ENCODE assay signal across 8 cellular contexts in genomic region chr14:72893636-72894322, GRCh38. TPM values are rescaled to one million over a fixed set of nuclear protein-coding genes. Genes with fewer than 3 reads are reported as not detected.
DNase-seq lines count a peak whose midpoint lies in the region; ATAC-seq, FAIRE-seq and TF ChIP-seq lines count a peak whose summit lies in the region.

TSS of gene DPF3 (minus strand) at chr14:72894101. CDS start at chr14:72894088, 13 bp downstream.

- ATAC-seq in GM23338, result peak; percentile 90
- ATAC-seq in naive B cell (ENCODE audit: low read depth in 2 of 2), result peak; percentile 95 to 96

- H3K36me3 Mint-ChIP-seq in GM23338 (ENCODE audit: low read depth) (no peaks in the 10 kb centered on the region; the same call in 2 of the 3 replicates), naive B cell (no peaks in the 10 kb centered on the region)
- peaks cover 1% of the 10 kb centered on the region for H3K36me3 Mint-ChIP-seq in activated T-helper 1 cell treated with anti-CD3 and anti-CD28 coated beads, Interleukin-12 subunit alpha, Interleukin-12 subunit beta, Interleukin-2, Interleukin-4 antibody, amounts not matched to agents 30 ng/mL and 10 ng/mL and 1 ng/mL, durations not matched to agents 14 hours and 24 hours and 36 hours (ENCODE audit: low read depth)

- H4K20me1 ChIP-seq in GM23338 (replicated peaks; ENCODE audit: insufficient read depth), result no peaks in the 10 kb centered on the region
- H4K20me1 ChIP-seq in Karpas-422 (ENCODE audit: insufficient read depth, low read depth, low read length), result no peaks in the 10 kb centered on the region
- H4K20me1 ChIP-seq in fibroblast of lung (ENCODE audit: control insufficient read depth, extremely low read depth, insufficient read depth, low read length), result no peaks in the 10 kb centered on the region

- H3K79me2 ChIP-seq in GM23338 (replicated peaks; ENCODE audit: insufficient read depth), result no peaks in the 10 kb centered on the region
- no peaks in the 10 kb centered on the region for H3K79me2 ChIP-seq in Karpas-422 (ENCODE audit: low read length)
- peaks cover 48% of the 10 kb centered on the region for H3K79me2 ChIP-seq in fibroblast of lung (ENCODE audit: control insufficient read depth, insufficient read depth, low read length)

- peak within 1 kb of the TSS; percentile 86 for H2AFZ ChIP-seq in GM23338
- H2AFZ ChIP-seq in Karpas-422 (ENCODE audit: low read length), result peak within 1 kb of the TSS; percentile 83
- H2AFZ ChIP-seq in fibroblast of lung (ENCODE audit: low read length), result peak within 1 kb of the TSS; percentile 90

- H3K27ac Mint-ChIP-seq in GM23338 (no peak within 1 kb of the TSS), naive B cell (peak within 1 kb of the TSS; percentile 1 to 95 (median 84))
- peak within 1 kb of the TSS; percentile 86 for H3K27ac Mint-ChIP-seq in activated T-helper 1 cell treated with anti-CD3 and anti-CD28 coated beads, Interleukin-12 subunit alpha, Interleukin-12 subunit beta, Interleukin-2, Interleukin-4 antibody, amounts not matched to agents 30 ng/mL and 10 ng/mL and 1 ng/mL, durations not matched to agents 14 hours and 24 hours and 36 hours

- H3K9me3 ChIP-seq in Karpas-422 (ENCODE audit: low read length), result no peaks in the 10 kb centered on the region
- H3K9me3 ChIP-seq in fibroblast of lung (ENCODE audit: control insufficient read depth, insufficient read depth, low read depth, low read length), result no peaks in the 10 kb centered on the region

- H3K4me2 ChIP-seq in GM23338, result peak within 1 kb of the TSS; percentile 93
- H3K4me2 ChIP-seq in Karpas-422 (ENCODE audit: low read depth, low read length, poor library complexity, severe bottlenecking), result peak within 1 kb of the TSS; percentile 87
- peak within 1 kb of the TSS; percentile 98 for H3K4me2 ChIP-seq in fibroblast of lung (ENCODE audit: extremely low read depth, insufficient read depth, low read length)

- H3K27me3 Mint-ChIP-seq in GM23338 (ENCODE audit: insufficient read depth, low read depth, poor library complexity) (peaks cover 57% of the 10 kb centered on the region), naive B cell (peaks cover 0 to 13% (median 4%) of the 10 kb centered on the region in 3 donors)
- peaks cover 51% of the 10 kb centered on the region for H3K27me3 Mint-ChIP-seq in activated T-helper 1 cell treated with anti-CD3 and anti-CD28 coated beads, Interleukin-12 subunit alpha, Interleukin-12 subunit beta, Interleukin-2, Interleukin-4 antibody, amounts not matched to agents 30 ng/mL and 10 ng/mL and 1 ng/mL, durations not matched to agents 14 hours and 24 hours and 36 hours (ENCODE audit: insufficient read depth)

- H3K9ac ChIP-seq in Karpas-422 (ENCODE audit: low read length) (peak within 1 kb of the TSS; percentile 61), fibroblast of lung (ENCODE audit: insufficient read depth, low read length) (peak within 1 kb of the TSS; percentile 57)

- DNase-seq in DMS53 (lab: John Stamatoyannopoulos, UW) (peak; percentile 65), GM23338 (ENCODE audit: low spot score) (peak; percentile 99), Karpas-422 (peak; percentile 99), RCC 7860 (ENCODE audit: low spot score) (peak; percentile 71), fibroblast of lung (ENCODE audit: low read depth in 2 of 2) (peak; percentile 95 to 97), naive B cell (peak; percentile 94)
- DNase-seq in activated T-helper 1 cell treated with anti-CD3 and anti-CD28 coated beads, Interleukin-12 subunit alpha, Interleukin-12 subunit beta, Interleukin-2, Interleukin-4 antibody, amounts not matched to agents 30 ng/mL and 10 ng/mL and 1 ng/mL, durations not matched to agents 14 hours and 24 hours and 36 hours (ENCODE audit: low spot score), result peak; percentile 93
- peak; percentile 86 to 90 for DNase-seq in stimulated activated CD8-positive, alpha-beta memory T cell treated with anti-CD3 and anti-CD28 coated beads, Interleukin-7, amount 100 ng/mL, for 48 hours (ENCODE audit: extremely low read depth in 1 of 2, low read depth in 1 of 2)

- H3K9me2 ChIP-seq in GM23338 (ENCODE audit: insufficient read depth), result no peaks in the 10 kb centered on the region
- no peaks in the 10 kb centered on the region for H3K9me2 ChIP-seq in Karpas-422 (replicated peaks; ENCODE audit: insufficient read depth, low read length)

- intact Hi-C loops in activated T-helper 1 cell treated with anti-CD3 and anti-CD28 coated beads, Interleukin-12 subunit alpha, Interleukin-12 subunit beta, Interleukin-2, Interleukin-4 antibody, amounts not matched to agents 30 ng/mL and 10 ng/mL and 1 ng/mL, durations not matched to agents 14 hours and 24 hours and 36 hours (cut with micrococcal nuclease), result loop anchor here (1.0 to 5.0 kb wide), 8 partner anchors 9 to 846 kb away; partner anchors contain the start of genes DCAF4 and RBM25

- peak; percentile 31 for FAIRE-seq in RCC 7860 (lab: Jason Lieb, UNC)

- H3F3A ChIP-seq in GM23338 (replicated peaks; ENCODE audit: low read depth), result peaks cover 7% of the 10 kb centered on the region; the same call in 1 of the 2 replicates

- H3K9me3 Mint-ChIP-seq in GM23338 (no peaks in the 10 kb centered on the region), naive B cell (no peaks in the 10 kb centered on the region)
- no peaks in the 10 kb centered on the region for H3K9me3 Mint-ChIP-seq in activated T-helper 1 cell treated with anti-CD3 and anti-CD28 coated beads, Interleukin-12 subunit alpha, Interleukin-12 subunit beta, Interleukin-2, Interleukin-4 antibody, amounts not matched to agents 30 ng/mL and 10 ng/mL and 1 ng/mL, durations not matched to agents 14 hours and 24 hours and 36 hours

- peak within 1 kb of the TSS; percentile 84 for H3K4me3 Mint-ChIP-seq in GM23338
- H3K4me3 Mint-ChIP-seq in activated T-helper 1 cell treated with anti-CD3 and anti-CD28 coated beads, Interleukin-12 subunit alpha, Interleukin-12 subunit beta, Interleukin-2, Interleukin-4 antibody, amounts not matched to agents 30 ng/mL and 10 ng/mL and 1 ng/mL, durations not matched to agents 14 hours and 24 hours and 36 hours, result peak within 1 kb of the TSS; percentile 95
- H3K4me3 Mint-ChIP-seq in naive B cell, result peak within 1 kb of the TSS; percentile 92 to 100 (median 98)

- peaks cover 37% of the 10 kb centered on the region for H3K4me1 Mint-ChIP-seq in GM23338
- peaks cover 29% of the 10 kb centered on the region for H3K4me1 Mint-ChIP-seq in activated T-helper 1 cell treated with anti-CD3 and anti-CD28 coated beads, Interleukin-12 subunit alpha, Interleukin-12 subunit beta, Interleukin-2, Interleukin-4 antibody, amounts not matched to agents 30 ng/mL and 10 ng/mL and 1 ng/mL, durations not matched to agents 14 hours and 24 hours and 36 hours (ENCODE audit: low read depth)
- H3K4me1 Mint-ChIP-seq in naive B cell, result peaks cover 31 to 40% (median 36%) of the 10 kb centered on the region in 3 donors

- no peaks in the 10 kb centered on the region; the same call in 1 of the 2 replicates for H3K36me3 ChIP-seq in GM23338 (ENCODE audit: insufficient read depth)
- no peaks in the 10 kb centered on the region for H3K36me3 ChIP-seq in Karpas-422 (ENCODE audit: insufficient read depth, low read length)
- H3K36me3 ChIP-seq in fibroblast of lung (ENCODE audit: control insufficient read depth, insufficient read depth, low read length), result no peaks in the 10 kb centered on the region

- H3K4me1 ChIP-seq in GM23338 (ENCODE audit: insufficient read depth) (peaks cover 37% of the 10 kb centered on the region), Karpas-422 (ENCODE audit: low read length) (peaks cover 23% of the 10 kb centered on the region), fibroblast of lung (ENCODE audit: control insufficient read depth, extremely low read depth, insufficient read depth, low read length) (peaks cover 13% of the 10 kb centered on the region)

- H3K27ac ChIP-seq in GM23338 (ENCODE audit: low read depth) (no peak within 1 kb of the TSS), Karpas-422 (ENCODE audit: low read length) (no peak within 1 kb of the TSS), fibroblast of lung (ENCODE audit: insufficient read depth, low read length) (peak within 1 kb of the TSS; percentile 48)

- TF ChIP-seq CTCF in GM23338 (conservative IDR thresholded peaks at IDR 0.05; ENCODE audit: low read depth in 2 of 2), result no peak
- TF ChIP-seq CTCF in fibroblast of lung (conservative IDR thresholded peaks at IDR 0.05 in 1 of 2, IDR thresholded peaks at IDR 0.05 in 1 of 2; ENCODE audit: low read depth in 1 of 2, low read length in 2 of 2), result no peak

- H3K27me3 ChIP-seq in GM23338 (ENCODE audit: insufficient read depth) (peaks cover 89% of the 10 kb centered on the region), Karpas-422 (ENCODE audit: low read length) (no peaks in the 10 kb centered on the region), fibroblast of lung (ENCODE audit: control insufficient read depth, insufficient read depth, low read length) (no peaks in the 10 kb centered on the region)

- H3K4me3 ChIP-seq in GM23338 (peak within 1 kb of the TSS; percentile 85), Karpas-422 (ENCODE audit: low read length) (peak within 1 kb of the TSS; percentile 70), fibroblast of lung (replicated peaks in 1 of 4; ENCODE audit: control extremely low read depth in 1 of 4, insufficient read depth in 1 of 4, low read depth in 3 of 4, low read length in 4 of 4) (peak within 1 kb of the TSS; percentile 85 to 94 (median 91))

TF ChIP-seq in GM23338, 12 proteins besides CTCF, POLR2A, EP300 and RAD21:
- TF ChIP-seq EZH2 (IDR thresholded peaks at IDR 0.05; ENCODE audit: low read depth, unreplicated experiment), result peak; percentile 68
- no peak for TF ChIP-seq NANOG (IDR thresholded peaks at IDR 0.05; ENCODE audit: borderline replicate concordance)

RNA-seq across cellular contexts. Expression of gene DPF3, which starts in this region (rescaled TPM):
- 1.0 TPM in 1 of 2 replicates, not detected in the other for total RNA-seq in GM23338 (2014; rRNA removed; shearing (Covaris generic))
- 0.18 and 0.37 TPM in 2 replicates for polyA plus RNA-seq in GM23338 (2016; fragmentation: Nextera tagmentation; extraction: Ambion mirVana)
- 3.1 and 6.7 TPM in 2 replicates for total RNA-seq in Karpas-422 (2014; rRNA removed; shearing (Covaris generic); ENCODE audit: low replicate concordance)
- total RNA-seq in activated T-helper 1 cell treated with anti-CD3 and anti-CD28 coated beads, Interleukin-12 subunit alpha, Interleukin-12 subunit beta, Interleukin-2, Interleukin-4 antibody, amounts not matched to agents 30 ng/mL and 10 ng/mL and 1 ng/mL, durations not matched to agents 14 hours and 24 hours and 36 hours, result 2.8 and 4.3 TPM in 2 replicates
- 3.6 and 13.7 TPM in 2 replicates for total RNA-seq in fibroblast of lung
- polyA plus RNA-seq in fibroblast of lung, result 7.6 and 11.1 TPM in 2 replicates
- polyA plus RNA-seq in fibroblast of lung (2012), result 8.0 and 8.6 TPM in 2 replicates
- polyA minus RNA-seq in fibroblast of lung (ENCODE audit: low replicate concordance), result 12.0 and 26.5 TPM in 2 replicates
- 1 to 10 TPM; 4.2 to 9.0 (median 6.1) TPM for polyA plus RNA-seq in naive B cell (ENCODE audit: low read depth in 6 of 6)
